Comparison of ENCODE assay signal across 8 cellular contexts in genomic region chr15:85802617-85803016, GRCh38. TPM values are rescaled to one million over a fixed set of nuclear protein-coding genes. Genes with fewer than 3 reads are reported as not detected.
DNase-seq lines count a peak whose midpoint lies in the region; FAIRE-seq and TF ChIP-seq lines count a peak whose summit lies in the region.
"Not testable (repeated sequence)": the region's sequence is repeated elsewhere in the genome, so short reads cannot be mapped to it uniquely, and the experiment has no call there.

No MANE protein-coding gene starts in this region.

- not testable (repeated sequence) for TF ChIP-seq EP300 in SK-N-SH (IDR thresholded peaks at IDR 0.05; ENCODE audit: borderline replicate concordance in 1 of 2, low read depth in 1 of 2, low read length in 1 of 2)

- not testable (repeated sequence) for H3K9ac ChIP-seq in SK-N-SH

- H3K27ac ChIP-seq in AG04450 (ENCODE audit: low read depth, low read length); SK-N-SH (ENCODE audit: low read depth in 2 of 2, low read length in 1 of 2); osteoblast (ENCODE audit: low read depth, low read length): not testable (repeated sequence)

- CTCF ChIA-PET in AG04450 (lab: Charles Lee) (interaction anchor here (1.0 to 1.9 kb wide), 2 partner anchors 18 to 37 kb away, joined by 3 to 5 read pairs; no protein-coding TSS in a partner anchor), SK-N-SH (lab: Yijun Ruan, JAX) (interaction anchor here (0.6 to 0.9 kb wide), 2 partner anchors 28 to 64 kb away, joined by 3 read pairs; no protein-coding TSS in a partner anchor)

- H3K4me1 Mint-ChIP-seq in HFFc6 (ENCODE audit: low read depth) = peaks cover 15% of the 10 kb centered on the region
- H3K4me1 Mint-ChIP-seq in glutamatergic neuron (ENCODE audit: low read depth, unreplicated experiment) = not testable (repeated sequence)

- H3K4me3 Mint-ChIP-seq in HFFc6 = not testable (repeated sequence)
- H3K4me3 Mint-ChIP-seq in glutamatergic neuron (ENCODE audit: unreplicated experiment) = peak overlapping the region; percentile 55

- not testable (repeated sequence) for H3K4me1 ChIP-seq in SK-N-SH (ENCODE audit: control insufficient read depth in 1 of 2, insufficient read depth in 2 of 2, low read depth in 1 of 2, low read length in 1 of 2); osteoblast (ENCODE audit: insufficient read depth, low read length)

- not testable (repeated sequence) for H4K20me1 ChIP-seq in SK-N-SH (ENCODE audit: insufficient read depth); osteoblast (ENCODE audit: insufficient read depth, low read length)

- H3F3A ChIP-seq in SK-N-SH (replicated peaks; ENCODE audit: insufficient read depth) = not testable (repeated sequence)

- H3K27me3 ChIP-seq in AG04450 (ENCODE audit: control insufficient read depth, insufficient read depth, low read length); SK-N-SH (ENCODE audit: insufficient read depth); bronchial epithelial cell (ENCODE audit: control insufficient read depth, insufficient read depth, low read length); osteoblast (ENCODE audit: insufficient read depth, low read length): not testable (repeated sequence)

- not testable (repeated sequence) for H3K9me3 Mint-ChIP-seq in HFFc6; glutamatergic neuron (ENCODE audit: unreplicated experiment)

- POLR2A ChIA-PET in AG04450 (lab: Yijun Ruan, JAX); SK-N-SH (lab: Yijun Ruan, JAX): not testable (repeated sequence)

- not testable (repeated sequence) for H3K4me2 ChIP-seq in SK-N-SH; osteoblast (ENCODE audit: insufficient read depth, low read length)

- not testable (repeated sequence) for H3K27ac Mint-ChIP-seq in HFFc6; glutamatergic neuron (ENCODE audit: unreplicated experiment)

- not testable (repeated sequence) for H3K27me3 Mint-ChIP-seq in HFFc6 (ENCODE audit: insufficient read depth); glutamatergic neuron (ENCODE audit: unreplicated experiment)

- DNase-seq in AG04450 (ENCODE audit: low read depth, low spot score); GM12864 (ENCODE audit: low read depth); SK-N-SH; bronchial epithelial cell (ENCODE audit: low read depth); glutamatergic neuron; osteoblast (ENCODE audit: insufficient read length, low spot score, missing footprints): not testable (repeated sequence)
- DNase-seq in HFFc6 = peak; percentile 12
- peak; percentile 29 for DNase-seq in NCI-H82 (lab: John Stamatoyannopoulos, UW)

- H3K4me3 ChIP-seq in AG04450 (ENCODE audit: low read depth, low read length); GM12864 (ENCODE audit: low read depth, low read length); SK-N-SH (ENCODE audit: low read depth in 2 of 2, low read length in 1 of 2); bronchial epithelial cell (ENCODE audit: low read depth, low read length); osteoblast (ENCODE audit: insufficient read depth, low read length): not testable (repeated sequence)

- TF ChIP-seq CTCF in AG04450 (IDR thresholded peaks at IDR 0.05; ENCODE audit: low read depth, low read length) = 0 out of 2 replicates have a peak, but pooled peaks have one; percentile 14
- TF ChIP-seq CTCF in GM12864 (IDR thresholded peaks at IDR 0.05; ENCODE audit: low read depth, low read length, missing control alignments) = peak; percentile 11
- TF ChIP-seq CTCF in HFFc6 (IDR thresholded peaks at IDR 0.05) = peak; percentile 47
- TF ChIP-seq CTCF in SK-N-SH (IDR thresholded peaks at IDR 0.05) = peak; percentile 28; the same call in 1 of the 2 replicates
- peak; percentile 7 for TF ChIP-seq CTCF in bronchial epithelial cell (IDR thresholded peaks at IDR 0.05; ENCODE audit: insufficient read depth, low read length, severe bottlenecking)
- not testable (repeated sequence) for TF ChIP-seq CTCF in glutamatergic neuron (IDR thresholded peaks at IDR 0.05; ENCODE audit: partially characterized antibody, unreplicated experiment)
- TF ChIP-seq CTCF in osteoblast (IDR thresholded peaks at IDR 0.05; ENCODE audit: extremely low read depth, low read depth, low read length) = peak; percentile 11

- not testable (repeated sequence) for H3K9me2 ChIP-seq in SK-N-SH

- 87% methylated on average over 9 of the region's 9 CpGs for WGBS in SK-N-SH (ENCODE audit: low lambda C conversion rate)

- H3K36me3 ChIP-seq in SK-N-SH (replicated peaks in 1 of 2; ENCODE audit: control insufficient read depth in 1 of 2, insufficient read depth in 2 of 2, low read length in 1 of 2); bronchial epithelial cell (ENCODE audit: control insufficient read depth, insufficient read depth, low read length); osteoblast (ENCODE audit: insufficient read depth, low read length): not testable (repeated sequence)

- H3K79me2 ChIP-seq in SK-N-SH (ENCODE audit: insufficient read depth); osteoblast (ENCODE audit: insufficient read depth, low read length): not testable (repeated sequence)

- not testable (repeated sequence) for H3K9me3 ChIP-seq in AG04450 (ENCODE audit: control insufficient read depth, insufficient read depth, low read length); SK-N-SH; osteoblast (ENCODE audit: low read depth, low read length)

- not testable (repeated sequence) for FAIRE-seq in bronchial epithelial cell (lab: Jason Lieb, UNC)

- TF ChIP-seq RAD21 in SK-N-SH (IDR thresholded peaks at IDR 0.05; ENCODE audit: low read length) = not testable (repeated sequence)

- H2AFZ ChIP-seq in SK-N-SH (ENCODE audit: low read depth); osteoblast (ENCODE audit: low read length): not testable (repeated sequence)

- not testable (repeated sequence) for H3K36me3 Mint-ChIP-seq in HFFc6 (ENCODE audit: low read depth); glutamatergic neuron (ENCODE audit: unreplicated experiment)

RNA-seq across cellular contexts. Expression of gene KLHL25, which starts 7.9 kb away (rescaled TPM):
- polyA plus RNA-seq in AG04450 (2011; rRNA removed) = 2.9 and 3.5 TPM in 2 replicates
- polyA minus RNA-seq in AG04450 (2011; rRNA and poly(A)+ RNA removed) = 3.3 and 3.8 TPM in 2 replicates
- total RNA-seq in HFFc6 (2021; fragmentation: NEBNext Ultra II Directional; extraction: Animal tissue kit (Norgen Biotek cat#: 25700)) = 1 to 10 TPM; 2.2 to 3.2 (median 2.5) TPM
- polyA plus RNA-seq in SK-N-SH (2012; rRNA removed) = 4.5 TPM in 2 replicates
- 1.4 and 2.6 TPM in 2 replicates for polyA plus RNA-seq in SK-N-SH (2012; cell fraction: cytosol; rRNA removed)
- 7.3 and 8.6 TPM in 2 replicates for polyA plus RNA-seq in SK-N-SH (2012; cell fraction: nucleus; rRNA removed)
- 4.7 and 5.6 TPM in 2 replicates for total RNA-seq in bronchial epithelial cell
- total RNA-seq in glutamatergic neuron (ENCODE audit: unreplicated experiment) = 45.1 TPM
- total RNA-seq in osteoblast = 3.8 and 4.3 TPM in 2 replicates
